ENCODE assay signal across 1 cellular context in genomic region chr21:25776440-25776839, GRCh38.
TF ChIP-seq lines count a peak whose summit lies in the region.

No MANE protein-coding gene starts in this region.

TF ChIP-seq in HepG2, 621 proteins besides CTCF, POLR2A, EP300 and RAD21:
- TF ChIP-seq, protein P1, sequence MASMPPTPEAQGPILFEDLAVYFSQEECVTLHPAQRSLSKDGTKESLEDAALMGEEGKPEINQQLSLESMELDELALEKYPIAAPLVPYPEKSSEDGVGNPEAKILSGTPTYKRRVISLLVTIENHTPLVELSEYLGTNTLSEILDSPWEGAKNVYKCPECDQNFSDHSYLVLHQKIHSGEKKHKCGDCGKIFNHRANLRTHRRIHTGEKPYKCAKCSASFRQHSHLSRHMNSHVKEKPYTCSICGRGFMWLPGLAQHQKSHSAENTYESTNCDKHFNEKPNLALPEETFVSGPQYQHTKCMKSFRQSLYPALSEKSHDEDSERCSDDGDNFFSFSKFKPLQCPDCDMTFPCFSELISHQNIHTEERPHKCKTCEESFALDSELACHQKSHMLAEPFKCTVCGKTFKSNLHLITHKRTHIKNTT (CRISPR knock-in tag; IDR thresholded peaks at IDR 0.05) = no peak
- TF ChIP-seq PHF8 (CRISPR knock-in tag; IDR thresholded peaks at IDR 0.05) = no peak
- no peak for TF ChIP-seq KAT7 (CRISPR knock-in tag; IDR thresholded peaks at IDR 0.05; ENCODE audit: borderline replicate concordance)
- no peak for TF ChIP-seq GLI4 (CRISPR knock-in tag; IDR thresholded peaks at IDR 0.05; ENCODE audit: borderline replicate concordance)
- TF ChIP-seq ZSCAN21 (CRISPR knock-in tag; IDR thresholded peaks at IDR 0.05; ENCODE audit: borderline replicate concordance) = no peak
- TF ChIP-seq MAFK (conservative IDR thresholded peaks at IDR 0.05 in 1 of 2, IDR thresholded peaks at IDR 0.05 in 1 of 2; ENCODE audit: low read length in 2 of 2) = peak; percentile 36 to 50; a peak in 2 of 4 replicates
- TF ChIP-seq MAFF (IDR thresholded peaks at IDR 0.05; ENCODE audit: low read depth, low read length) = peak; percentile 18; the same call in 1 of the 2 replicates
- TF ChIP-seq FOXA3 (CRISPR knock-in tag; IDR thresholded peaks at IDR 0.05) = no peak
